25 cellular contexts compared by ENCODE assay signal in the genomic region with DNA sequence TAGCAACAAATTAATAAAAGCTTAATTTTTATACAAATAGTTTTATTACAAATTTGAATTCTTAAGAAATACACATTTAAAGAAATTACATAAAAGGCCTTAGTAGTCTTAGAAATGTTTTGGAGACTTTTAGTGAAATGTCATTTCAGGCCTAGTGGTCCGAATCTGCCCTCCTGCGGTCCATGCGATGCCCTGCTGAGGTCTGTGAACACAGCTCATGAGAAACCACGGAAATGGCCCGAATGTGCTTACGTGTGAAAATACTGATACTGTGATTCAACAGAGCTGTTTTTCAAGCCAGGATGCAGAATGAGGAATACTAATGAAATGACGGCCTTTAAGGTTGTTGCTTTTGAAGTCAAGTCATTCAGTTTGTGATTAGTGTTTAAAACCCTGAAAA.
"Had no signal": no experiment of that assay in that cellular context is flagged by ENCODE, and none has a peak within 500 bp of the region (broad histone marks: within the 10 kb centered on the region; RNA-seq: fewer than 3 reads in every experiment).

No MANE protein-coding gene starts in this region.

- H3K4me3 ChIP-seq: colonic mucosa, heart left ventricle, ovary, skin epidermis, upper lobe of right lung had no signal

- DNase-seq: activated CD4-positive, alpha-beta T cell treated with anti-CD3 and anti-CD28 coated beads for 48 hours; activated CD4-positive, alpha-beta T cell treated with anti-CD3 and anti-CD28 coated beads, Interleukin-2, amount 50 U/mL, for 48 hours; activated CD8-positive, alpha-beta memory T cell treated with anti-CD3 and anti-CD28 coated beads for 24 hours; activated effector memory CD4-positive, alpha-beta T cell treated with Interleukin-2 at 50 U/mL for 16 hours; activated naive CD4-positive, alpha-beta T cell treated with Interleukin-2 at 50 U/mL for 16 hours; anterior cingulate cortex; colonic mucosa; effector memory CD4-positive, alpha-beta T cell; erythroblast; heart left ventricle; hypothalamus; immature natural killer cell; midbrain; naive thymus-derived CD4-positive, alpha-beta T cell; ovary; stimulated activated CD4-positive, alpha-beta T cell treated with anti-CD3 and anti-CD28 coated beads, Interleukin-4, amount 100 ng/mL, for 24 hours; stimulated activated naive CD8-positive, alpha-beta T cell treated with anti-CD3 and anti-CD28 coated beads, Interleukin-15, amount 100 ng/mL, for 72 hours; substantia nigra; T-helper 1 cell; upper lobe of right lung had no signal

- H3K9me3 ChIP-seq: colonic mucosa, ovary, upper lobe of right lung had no signal

- H3K36me3 ChIP-seq: colonic mucosa, ovary had no signal

- H3K27me3 ChIP-seq: colonic mucosa, heart left ventricle, ovary, upper lobe of right lung had no signal

- ATAC-seq: activated CD4-positive, CD25-positive, alpha-beta regulatory T cell treated with anti-CD3 and anti-CD28 coated beads, Interleukin-2, amount 50 U/mL, for 24 hours; heart left ventricle; naive thymus-derived CD4-positive, alpha-beta T cell; sciatic nerve; stimulated activated effector memory CD8-positive, alpha-beta T cell treated with anti-CD3 and anti-CD28 coated beads, Interleukin-12 subunit alpha, Interleukin-12 subunit beta, amount 100 ng/mL, for 72 hours; stimulated activated naive CD8-positive, alpha-beta T cell treated with anti-CD3 and anti-CD28 coated beads, Interleukin-15, amount 100 ng/mL, for 72 hours; upper lobe of right lung had no signal

- H3K27ac ChIP-seq: colonic mucosa, heart left ventricle, ovary, skin epidermis, upper lobe of right lung, VCaP had no signal

- H3K4me1 ChIP-seq: colonic mucosa, heart left ventricle, upper lobe of right lung had no signal
